Comparison of ENCODE assay signal across 15 cellular contexts in the genomic region with DNA sequence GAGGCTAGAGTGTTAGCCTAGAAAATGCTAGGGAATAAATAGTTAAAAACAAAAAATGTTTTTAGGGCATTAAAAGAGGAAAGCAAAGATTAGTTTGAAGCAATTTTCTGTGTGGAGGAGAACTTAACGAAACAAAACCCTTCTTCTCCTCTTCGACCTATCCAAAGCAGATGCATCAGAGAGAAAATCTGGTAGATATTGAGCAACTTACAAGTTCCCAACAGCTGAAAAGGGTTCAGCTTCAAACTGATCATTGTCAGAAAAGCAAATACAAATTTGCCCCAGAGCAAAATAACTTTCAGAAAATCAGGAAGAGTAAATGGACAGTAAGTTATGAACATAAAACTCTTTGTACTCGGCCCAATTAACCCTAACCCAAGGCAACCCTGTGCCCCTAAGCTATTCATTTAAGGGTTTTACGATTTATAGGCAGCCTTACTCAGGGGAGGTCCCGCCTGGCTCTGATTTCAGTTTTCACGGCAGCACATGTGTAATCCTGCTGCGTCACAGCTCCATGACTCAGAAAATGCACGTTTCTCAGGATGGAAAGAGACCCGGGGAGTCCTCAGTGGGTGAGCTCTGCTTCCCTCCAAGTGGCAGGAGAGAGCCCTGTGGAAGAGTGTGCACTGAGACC.
A peak's percentile ranks its signal among the peaks of the same experiment; 100 is the strongest.
DNase-seq lines count a peak whose midpoint lies in the region; TF ChIP-seq lines count a peak whose summit lies in the region.
"Had no signal": no experiment of that assay in that cellular context is flagged by ENCODE, and none has a peak within 500 bp of the region (broad histone marks: within the 10 kb centered on the region; RNA-seq: fewer than 3 reads in every experiment).

No MANE protein-coding gene starts in this region.

- POLR2A ChIA-PET in activated CD4-positive, alpha-beta memory T cell treated with anti-CD3 and anti-CD28 coated beads for 36 hours (lab: Charles Lee): no interaction called here

- no peaks in the 10 kb centered on the region for H3K36me3 ChIP-seq in WERI-Rb-1
- H3K36me3 ChIP-seq: esophagus squamous epithelium, spleen had no signal

- TF ChIP-seq CTCF in WERI-Rb-1 (IDR thresholded peaks at IDR 0.05; ENCODE audit: low read depth, low read length) (no peak), foreskin fibroblast (IDR thresholded peaks at IDR 0.05; ENCODE audit: low read depth, low read length) (no peak), type B pancreatic cell (conservative IDR thresholded peaks at IDR 0.05) (no peak), CD14-positive monocyte (IDR thresholded peaks at IDR 0.05) (no peak)

- H3K4me3 ChIP-seq in WERI-Rb-1 (ENCODE audit: low read depth, low read length): no peak overlapping the region
- H3K4me3 ChIP-seq in foreskin fibroblast (ENCODE audit: low read depth in 1 of 2, low read length in 2 of 2): peak overlapping the region in 1 of 2 donors; percentile 9
- H3K4me3 ChIP-seq: esophagus squamous epithelium, lung, spleen had no signal

- CTCF ChIA-PET in activated CD4-positive, alpha-beta memory T cell treated with anti-CD3 and anti-CD28 coated beads for 36 hours (lab: Charles Lee): no interaction called here

- H3K9me3 ChIP-seq in WERI-Rb-1 (ENCODE audit: severe bottlenecking): no peaks in the 10 kb centered on the region
- H3K9me3 ChIP-seq: esophagus squamous epithelium had no signal

- no peak overlapping the region for H3K27ac ChIP-seq in WERI-Rb-1
- H3K27ac ChIP-seq: spleen had no signal

- intact Hi-C loops in CD14-positive monocyte (cut with micrococcal nuclease): no loop called here
- intact Hi-C loops in activated CD4-positive, alpha-beta memory T cell treated with anti-CD3 and anti-CD28 coated beads for 36 hours (cut with micrococcal nuclease): no loop called here

- no peaks in the 10 kb centered on the region for H3K27me3 ChIP-seq in WERI-Rb-1 (ENCODE audit: insufficient read depth, low read depth, severe bottlenecking)
- H3K27me3 ChIP-seq: spleen had no signal

- H3K36me3 Mint-ChIP-seq in type B pancreatic cell: no peaks in the 10 kb centered on the region
- no peaks in the 10 kb centered on the region for H3K36me3 Mint-ChIP-seq in CD14-positive monocyte
- H3K36me3 Mint-ChIP-seq in activated CD4-positive, alpha-beta memory T cell treated with anti-CD3 and anti-CD28 coated beads for 36 hours: no peaks in the 10 kb centered on the region

- H3K27me3 Mint-ChIP-seq in type B pancreatic cell (peaks cover 48% of the 10 kb centered on the region), CD14-positive monocyte (ENCODE audit: low read depth in 3 of 3) (no peaks in the 10 kb centered on the region)
- no peaks in the 10 kb centered on the region for H3K27me3 Mint-ChIP-seq in activated CD4-positive, alpha-beta memory T cell treated with anti-CD3 and anti-CD28 coated beads for 36 hours
- H3K27me3 Mint-ChIP-seq: activated B cell treated with CpG ODN at 0.5 μM for 24 hours had no signal

- no peak overlapping the region for H3K27ac Mint-ChIP-seq in type B pancreatic cell
- peak overlapping the region in 1 of 7 donors; percentile 41 for H3K27ac Mint-ChIP-seq in CD14-positive monocyte
- no peak overlapping the region for H3K27ac Mint-ChIP-seq in activated CD4-positive, alpha-beta memory T cell treated with anti-CD3 and anti-CD28 coated beads for 36 hours
- H3K27ac Mint-ChIP-seq: activated B cell treated with CpG ODN at 0.5 μM for 24 hours had no signal

- DNase-seq in DMS53 (lab: John Stamatoyannopoulos, UW): peak; percentile 5
- DNase-seq in DMS53 treated with DMSO at 0.1 percent for 48 hours (lab: John Stamatoyannopoulos, UW; ENCODE audit: unreplicated experiment): no peak
- DNase-seq in WERI-Rb-1: peak; percentile 11
- peak; percentile 95 to 98 for DNase-seq in foreskin fibroblast
- no peak for DNase-seq in type B pancreatic cell (ENCODE audit: extremely low spot score, unreplicated experiment)
- DNase-seq in CD14-positive monocyte (ENCODE audit: low spot score): no peak
- no peak for DNase-seq in activated CD4-positive, alpha-beta memory T cell treated with anti-CD3 and anti-CD28 coated beads for 36 hours
- no peak for DNase-seq in HUDEP-2 (lab: John Stamatoyannopoulos, UW; ENCODE audit: unreplicated experiment in 76 of 76)
- DNase-seq: 8988T; activated B cell treated with CpG ODN at 0.5 μM for 24 hours; activated naive CD4-positive, alpha-beta T cell treated with anti-CD3 and anti-CD28 coated beads, Interleukin-2, amount 50 U/mL, for 16 hours; esophagus squamous epithelium; MM.1S; spleen had no signal

- H3K4me3 Mint-ChIP-seq in type B pancreatic cell: peak overlapping the region; percentile 16
- no peak overlapping the region for H3K4me3 Mint-ChIP-seq in CD14-positive monocyte
- H3K4me3 Mint-ChIP-seq in activated CD4-positive, alpha-beta memory T cell treated with anti-CD3 and anti-CD28 coated beads for 36 hours: no peak overlapping the region
- H3K4me3 Mint-ChIP-seq: activated B cell treated with CpG ODN at 0.5 μM for 24 hours had no signal

- H3K4me1 Mint-ChIP-seq in type B pancreatic cell (ENCODE audit: unreplicated experiment) (peaks cover 27% of the 10 kb centered on the region), CD14-positive monocyte (no peaks in the 10 kb centered on the region)
- H3K4me1 Mint-ChIP-seq in activated CD4-positive, alpha-beta memory T cell treated with anti-CD3 and anti-CD28 coated beads for 36 hours (ENCODE audit: low read depth): no peaks in the 10 kb centered on the region
- H3K4me1 Mint-ChIP-seq: activated B cell treated with CpG ODN at 0.5 μM for 24 hours had no signal

- no peaks in the 10 kb centered on the region for H3K9me3 Mint-ChIP-seq in type B pancreatic cell
- H3K9me3 Mint-ChIP-seq in CD14-positive monocyte: peaks cover 0 to 14% (median 2%) of the 10 kb centered on the region in 7 donors
- peaks cover 5% of the 10 kb centered on the region for H3K9me3 Mint-ChIP-seq in activated CD4-positive, alpha-beta memory T cell treated with anti-CD3 and anti-CD28 coated beads for 36 hours
- H3K9me3 Mint-ChIP-seq: activated B cell treated with CpG ODN at 0.5 μM for 24 hours had no signal

Comparison
In these comparisons a context has a peak if more than half of its experiments do, and no peak if none do; other contexts are left out.
1. DNase-seq: peak in DMS53 (single experiment), WERI-Rb-1 (single experiment) and foreskin fibroblast (2 of 2); none in DMS53 treated with DMSO at 0.1 percent for 48 hours (single experiment), type B pancreatic cell (single experiment), CD14-positive monocyte (single experiment), activated CD4-positive, alpha-beta memory T cell treated with anti-CD3 and anti-CD28 coated beads for 36 hours (single experiment) and HUDEP-2 (0 of 76).